8 cellular contexts compared by ENCODE assay signal in genomic region chr13:110713981-110714797, GRCh38. TPM values are rescaled to one million over a fixed set of nuclear protein-coding genes. Genes with fewer than 3 reads are reported as not detected.
A peak's percentile ranks its signal among the peaks of the same experiment; 100 is the strongest.
DNase-seq lines count a peak whose midpoint lies in the region; ATAC-seq lines count a peak whose summit lies in the region.

No MANE protein-coding gene starts in this region.

- no peaks in the 10 kb centered on the region for H3K9me3 ChIP-seq in mononuclear cell (ENCODE audit: low read depth, low read length)

- H3K27ac Mint-ChIP-seq in effector memory CD8-positive, alpha-beta T cell: peak overlapping the region; percentile 96 to 99

- no peaks in the 10 kb centered on the region for H3K27me3 Mint-ChIP-seq in effector memory CD8-positive, alpha-beta T cell

- H3K27me3 ChIP-seq in mononuclear cell (ENCODE audit: insufficient read depth, low read length): no peaks in the 10 kb centered on the region

- H3K9me3 Mint-ChIP-seq in effector memory CD8-positive, alpha-beta T cell: no peaks in the 10 kb centered on the region

- H3K4me1 ChIP-seq in mononuclear cell (ENCODE audit: insufficient read depth, low read length): peaks cover 31% of the 10 kb centered on the region

- peak; percentile 7 for ATAC-seq in effector memory CD8-positive, alpha-beta T cell (replicated peaks)
- ATAC-seq in GM21723 (IDR thresholded peaks at IDR 0.05; ENCODE audit: unreplicated experiment) (no peak), HG03571 (IDR thresholded peaks at IDR 0.05; ENCODE audit: unreplicated experiment) (no peak)

- H3K4me3 Mint-ChIP-seq in effector memory CD8-positive, alpha-beta T cell: peak overlapping the region; percentile 89 to 95

- DNase-seq in GM03348 (ENCODE audit: low spot score) (peak; percentile 33), NCI-H146 (lab: John Stamatoyannopoulos, UW) (peak; percentile 76)
- DNase-seq in activated CD8-positive, alpha-beta memory T cell treated with anti-CD3 and anti-CD28 coated beads for 4 hours (ENCODE audit: low read depth in 2 of 2): peak; percentile 47 to 50
- DNase-seq in effector memory CD8-positive, alpha-beta T cell: peak; percentile 61 to 66 (median 65)
- DNase-seq in stimulated activated CD8-positive, alpha-beta memory T cell treated with anti-CD3 and anti-CD28 coated beads, Interleukin-2, amount 100 ng/mL, for 1 hour (ENCODE audit: low read depth in 2 of 2): peak; percentile 54 to 70

- H3K4me3 ChIP-seq in mononuclear cell (ENCODE audit: low read length): peak overlapping the region; percentile 98

- peaks cover 54% of the 10 kb centered on the region for H3K36me3 Mint-ChIP-seq in effector memory CD8-positive, alpha-beta T cell (ENCODE audit: insufficient read depth)

- peaks cover 22% of the 10 kb centered on the region in 2 donors for H3K4me1 Mint-ChIP-seq in effector memory CD8-positive, alpha-beta T cell (ENCODE audit: low read depth in 2 of 2)

RNA-seq across cellular contexts. Expression of gene ING1, which starts 0.7 kb away (rescaled TPM):
- 18.7 TPM for total RNA-seq in mononuclear cell

RNA-seq across cellular contexts. Expression of gene CARS2, which starts 8.3 kb away (rescaled TPM):
- total RNA-seq in mononuclear cell: 44.4 TPM
